In the genomic region with DNA sequence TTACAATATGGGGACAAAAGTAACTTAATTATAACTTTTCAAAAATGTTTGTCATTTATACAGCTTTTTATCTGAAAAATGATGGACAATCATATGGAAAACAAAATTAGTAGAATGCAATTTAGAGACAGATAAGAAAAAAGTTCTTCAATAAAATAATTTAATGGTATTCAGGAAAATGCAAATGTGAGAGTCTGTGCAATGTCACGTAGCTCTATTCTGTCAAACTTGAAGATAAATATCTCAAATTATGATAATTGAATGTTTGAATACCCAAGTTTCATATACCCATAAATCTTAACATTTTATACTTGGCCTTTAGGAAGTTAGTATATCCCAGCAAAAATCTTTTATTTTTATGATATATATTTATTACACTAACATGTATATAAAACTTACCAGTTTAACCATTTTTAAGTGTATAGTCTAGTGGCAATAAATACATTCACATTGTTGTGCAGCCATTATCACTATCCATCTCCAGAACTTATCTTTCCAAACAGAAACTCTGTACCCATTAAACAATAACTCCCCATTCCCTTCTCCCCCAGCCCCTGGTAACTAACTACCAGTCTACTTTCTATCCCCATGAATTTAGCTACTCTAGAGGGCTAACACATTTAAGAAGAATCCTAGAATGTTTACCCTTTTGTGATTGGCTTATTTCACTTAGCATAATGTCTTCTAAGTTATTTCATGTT, we compare ENCODE assay signal across 23 cellular contexts.
DNase-seq lines count a peak whose midpoint lies in the region; ATAC-seq and TF ChIP-seq lines count a peak whose summit lies in the region.
"Had no signal": no experiment of that assay in that cellular context is flagged by ENCODE, and none has a peak within 500 bp of the region (broad histone marks: within the 10 kb centered on the region; RNA-seq: fewer than 3 reads in every experiment).

No MANE protein-coding gene starts in this region.

- H3K79me2 ChIP-seq in OCI-LY1 (ENCODE audit: insufficient read depth, low read length): peaks cover 11% of the 10 kb centered on the region; the same call in 1 of the 2 replicates

- intact Hi-C loops in left ventricle myocardium superior (cut with micrococcal nuclease): no loop called here

- H3K4me3 Mint-ChIP-seq in activated T-cell treated with anti-CD3 and anti-CD28 coated beads, Interleukin-2, amount 50 U/mL, for 24 hours: peak overlapping the region; percentile 62
- peak overlapping the region in 1 of 2 donors; percentile 20 for H3K4me3 Mint-ChIP-seq in activated T-cell treated with anti-CD3 and anti-CD28 coated beads, Interleukin-2, amount 50 U/mL, for 72 hours
- H3K4me3 Mint-ChIP-seq in CD4-positive, CD25-positive, alpha-beta regulatory T cell: peak overlapping the region; percentile 58 to 80 (median 64)
- H3K4me3 Mint-ChIP-seq in activated naive CD8-positive, alpha-beta T cell: peak overlapping the region; percentile 76
- H3K4me3 Mint-ChIP-seq: IgD-negative memory B cell had no signal

- H3K27me3 Mint-ChIP-seq in activated T-cell treated with anti-CD3 and anti-CD28 coated beads, Interleukin-2, amount 50 U/mL, for 24 hours: no peaks in the 10 kb centered on the region
- no peaks in the 10 kb centered on the region for H3K27me3 Mint-ChIP-seq in activated T-cell treated with anti-CD3 and anti-CD28 coated beads, Interleukin-2, amount 50 U/mL, for 72 hours (ENCODE audit: low read depth)
- no peaks in the 10 kb centered on the region for H3K27me3 Mint-ChIP-seq in CD4-positive, CD25-positive, alpha-beta regulatory T cell
- H3K27me3 Mint-ChIP-seq in activated naive CD8-positive, alpha-beta T cell: no peaks in the 10 kb centered on the region
- H3K27me3 Mint-ChIP-seq: IgD-negative memory B cell had no signal

- no peaks in the 10 kb centered on the region for H3K27me3 ChIP-seq in CD4-positive, CD25-positive, alpha-beta regulatory T cell (ENCODE audit: control insufficient read depth, insufficient read depth, low read length)
- no peaks in the 10 kb centered on the region for H3K27me3 ChIP-seq in OCI-LY1 (ENCODE audit: insufficient read depth, low read length)

- H3K4me1 Mint-ChIP-seq in activated T-cell treated with anti-CD3 and anti-CD28 coated beads, Interleukin-2, amount 50 U/mL, for 24 hours (ENCODE audit: low read depth): peaks cover 14% of the 10 kb centered on the region
- H3K4me1 Mint-ChIP-seq in activated T-cell treated with anti-CD3 and anti-CD28 coated beads, Interleukin-2, amount 50 U/mL, for 72 hours (ENCODE audit: low read depth): peaks cover 11% of the 10 kb centered on the region
- H3K4me1 Mint-ChIP-seq in CD4-positive, CD25-positive, alpha-beta regulatory T cell: peaks cover 11 to 36% (median 19%) of the 10 kb centered on the region in 4 donors
- H3K4me1 Mint-ChIP-seq in activated naive CD8-positive, alpha-beta T cell (ENCODE audit: low read depth): peaks cover 32% of the 10 kb centered on the region
- H3K4me1 Mint-ChIP-seq: IgD-negative memory B cell had no signal

- peak overlapping the region; percentile 56 for H3K4me3 ChIP-seq in CD4-positive, CD25-positive, alpha-beta regulatory T cell (ENCODE audit: low read depth, low read length)
- peak overlapping the region; percentile 52 for H3K4me3 ChIP-seq in OCI-LY1 (ENCODE audit: low read depth, low read length, poor library complexity, severe bottlenecking)
- H3K4me3 ChIP-seq: GM12878 had no signal

- H3K27ac ChIP-seq in CD4-positive, CD25-positive, alpha-beta regulatory T cell (ENCODE audit: insufficient read depth, low read length, poor library complexity, severe bottlenecking): no peak overlapping the region
- peak overlapping the region; percentile 86 for H3K27ac ChIP-seq in OCI-LY1 (ENCODE audit: low read depth, low read length, poor library complexity, severe bottlenecking)

- ATAC-seq in activated T-cell treated with anti-CD3 and anti-CD28 coated beads, Interleukin-2, amount 50 U/mL, for 72 hours (replicated peaks in 1 of 2): no peak
- ATAC-seq in CD4-positive, CD25-positive, alpha-beta regulatory T cell (ENCODE audit: low read depth in 2 of 2): no peak
- no peak for ATAC-seq in left ventricle myocardium superior
- ATAC-seq: GM12878 had no signal

- no peak for DNase-seq in activated T-cell treated with anti-CD3 and anti-CD28 coated beads, Interleukin-2, amount 50 U/mL, for 24 hours
- no peak for DNase-seq in activated T-cell treated with anti-CD3 and anti-CD28 coated beads, Interleukin-2, amount 50 U/mL, for 72 hours
- DNase-seq in CD4-positive, CD25-positive, alpha-beta regulatory T cell: no peak
- DNase-seq in T1000 (lab: John Stamatoyannopoulos, UW): no peak
- DNase-seq in left ventricle myocardium superior: no peak
- no peak for DNase-seq in nucleus accumbens (lab: John Stamatoyannopoulos, UW)
- DNase-seq: 8988T, AML-193, C1 segment of cervical spinal cord, COR-L47, DMS 273 treated with DMSO at 0.1 percent for 48 hours, DMS79 treated with DMSO at 0.1 percent for 48 hours, Karpas-422, NCI-H1417, NCI-H1694 treated with DMSO at 0.1 percent for 48 hours, NCI-H2081 treated with DMSO at 0.1 percent for 48 hours, NCI-H446, NCI-H526, Right ventricle myocardium superior had no signal

- peak overlapping the region; percentile 50 for H3K9ac ChIP-seq in OCI-LY1 (ENCODE audit: low read length)

- no peaks in the 10 kb centered on the region for H3K36me3 Mint-ChIP-seq in activated T-cell treated with anti-CD3 and anti-CD28 coated beads, Interleukin-2, amount 50 U/mL, for 24 hours (ENCODE audit: low read depth)
- peaks cover 0 to 1% of the 10 kb centered on the region in 2 donors for H3K36me3 Mint-ChIP-seq in activated T-cell treated with anti-CD3 and anti-CD28 coated beads, Interleukin-2, amount 50 U/mL, for 72 hours (ENCODE audit: insufficient read depth in 2 of 2)
- H3K36me3 Mint-ChIP-seq in CD4-positive, CD25-positive, alpha-beta regulatory T cell: peaks cover 10% of the 10 kb centered on the region
- H3K36me3 Mint-ChIP-seq in activated naive CD8-positive, alpha-beta T cell: peaks cover 8% of the 10 kb centered on the region
- H3K36me3 Mint-ChIP-seq: IgD-negative memory B cell had no signal

- H3K9me2 ChIP-seq in OCI-LY1 (ENCODE audit: low read depth, low read length): no peaks in the 10 kb centered on the region

- no peaks in the 10 kb centered on the region for H4K20me1 ChIP-seq in OCI-LY1 (ENCODE audit: insufficient read depth, low read length)

- H3K9me3 ChIP-seq in CD4-positive, CD25-positive, alpha-beta regulatory T cell (ENCODE audit: control insufficient read depth in 2 of 2, low read length in 2 of 2): no peaks in the 10 kb centered on the region
- peaks cover 5% of the 10 kb centered on the region; the same call in 1 of the 2 replicates for H3K9me3 ChIP-seq in OCI-LY1 (ENCODE audit: low read length)

- H3K4me2 ChIP-seq in OCI-LY1 (ENCODE audit: low read length): peak overlapping the region; percentile 59

- peak overlapping the region; percentile 41 for H3K27ac Mint-ChIP-seq in activated T-cell treated with anti-CD3 and anti-CD28 coated beads, Interleukin-2, amount 50 U/mL, for 24 hours
- no peak overlapping the region for H3K27ac Mint-ChIP-seq in activated T-cell treated with anti-CD3 and anti-CD28 coated beads, Interleukin-2, amount 50 U/mL, for 72 hours
- peak overlapping the region in 2 of 3 donors; percentile 74 to 95 for H3K27ac Mint-ChIP-seq in CD4-positive, CD25-positive, alpha-beta regulatory T cell
- peak overlapping the region; percentile 74 for H3K27ac Mint-ChIP-seq in activated naive CD8-positive, alpha-beta T cell
- H3K27ac Mint-ChIP-seq: IgD-negative memory B cell had no signal

- H3F3A ChIP-seq in OCI-LY1 (ENCODE audit: insufficient read depth, low read length): no peaks in the 10 kb centered on the region

- no peak overlapping the region for H2AFZ ChIP-seq in OCI-LY1 (ENCODE audit: low read length)

- H3K36me3 ChIP-seq in CD4-positive, CD25-positive, alpha-beta regulatory T cell (ENCODE audit: control insufficient read depth, insufficient read depth, low read length): no peaks in the 10 kb centered on the region
- H3K36me3 ChIP-seq in OCI-LY1 (ENCODE audit: insufficient read depth, low read length): peaks cover 4% of the 10 kb centered on the region; the same call in 1 of the 2 replicates

- no peak for TF ChIP-seq CTCF in OCI-LY1 (IDR thresholded peaks at IDR 0.05; ENCODE audit: low read length)

- H3K4me1 ChIP-seq in CD4-positive, CD25-positive, alpha-beta regulatory T cell (ENCODE audit: control insufficient read depth, insufficient read depth, low read length, poor library complexity, severe bottlenecking): peaks cover 6% of the 10 kb centered on the region
- H3K4me1 ChIP-seq in OCI-LY1 (ENCODE audit: insufficient read depth, low read length, severe bottlenecking): peaks cover 32% of the 10 kb centered on the region

- peaks cover 5% of the 10 kb centered on the region for H3K9me3 Mint-ChIP-seq in activated T-cell treated with anti-CD3 and anti-CD28 coated beads, Interleukin-2, amount 50 U/mL, for 24 hours
- no peaks in the 10 kb centered on the region for H3K9me3 Mint-ChIP-seq in activated T-cell treated with anti-CD3 and anti-CD28 coated beads, Interleukin-2, amount 50 U/mL, for 72 hours
- H3K9me3 Mint-ChIP-seq in CD4-positive, CD25-positive, alpha-beta regulatory T cell: peaks cover 0 to 14% (median 2%) of the 10 kb centered on the region in 7 donors
- no peaks in the 10 kb centered on the region for H3K9me3 Mint-ChIP-seq in activated naive CD8-positive, alpha-beta T cell (ENCODE audit: low read depth)
- H3K9me3 Mint-ChIP-seq: IgD-negative memory B cell had no signal
